Comparison of ENCODE assay signal across 1 cellular context in genomic region chr15:67784057-67784781, GRCh38.
TF ChIP-seq lines count a peak whose summit lies in the region.

No MANE protein-coding gene starts in this region.

TF ChIP-seq in GM12878, 131 proteins besides CTCF, POLR2A, EP300 and RAD21:
- TF ChIP-seq SKIL (IDR thresholded peaks at IDR 0.05; ENCODE audit: low read depth, poor library complexity, severe bottlenecking), result peak; percentile 55
- TF ChIP-seq BHLHE40 (IDR thresholded peaks at IDR 0.05; ENCODE audit: borderline replicate concordance in 1 of 2, low read depth in 2 of 2, low read length in 1 of 2), result peak; percentile 58 to 59; a peak in 3 of 4 replicates
- TF ChIP-seq SMARCA5 (IDR thresholded peaks at IDR 0.05), result peak; percentile 58; the same call in 1 of the 2 replicates
- peak; percentile 66 for TF ChIP-seq EED (IDR thresholded peaks at IDR 0.05; ENCODE audit: low read depth)
- no peak for TF ChIP-seq NRF1 (conservative IDR thresholded peaks at IDR 0.05; ENCODE audit: low read depth, low read length)
- TF ChIP-seq YY1 (IDR thresholded peaks at IDR 0.05; ENCODE audit: low read depth, low read length), result 0 out of 2 replicates have a peak, but pooled peaks have one; percentile 27
- TF ChIP-seq IKZF2 (IDR thresholded peaks at IDR 0.05), result peak; percentile 73 to 74
- peak; percentile 73 for TF ChIP-seq IKZF1 (conservative IDR thresholded peaks at IDR 0.05)
- TF ChIP-seq RCOR1 (conservative IDR thresholded peaks at IDR 0.05; ENCODE audit: low read depth, low read length), result 0 out of 2 replicates have a peak, but pooled peaks have one; percentile 56
- TF ChIP-seq PBX3 (IDR thresholded peaks at IDR 0.05; ENCODE audit: insufficient replicate concordance, low read depth, low read length), result no peak
- TF ChIP-seq DPF2 (IDR thresholded peaks at IDR 0.05), result peak; percentile 94
- peak; percentile 51; the same call in 1 of the 2 replicates for TF ChIP-seq CBFB (IDR thresholded peaks at IDR 0.05; ENCODE audit: low read depth)
- no peak for TF ChIP-seq FOXM1 (IDR thresholded peaks at IDR 0.05; ENCODE audit: low read depth, low read length)
- TF ChIP-seq ZBED1 (IDR thresholded peaks at IDR 0.05; ENCODE audit: borderline replicate concordance), result no peak
- TF ChIP-seq E2F8 (IDR thresholded peaks at IDR 0.05; ENCODE audit: low read depth, partially characterized antibody), result no peak
- peak; percentile 95 for TF ChIP-seq TCF3 (IDR thresholded peaks at IDR 0.05; ENCODE audit: borderline replicate concordance, insufficient read depth, low read depth, low read length)
- TF ChIP-seq BMI1 (IDR thresholded peaks at IDR 0.05; ENCODE audit: borderline replicate concordance), result peak; percentile 58; the same call in 1 of the 2 replicates
- no peak for TF ChIP-seq TCF7 (IDR thresholded peaks at IDR 0.05; ENCODE audit: borderline replicate concordance)
- TF ChIP-seq GATAD2B (conservative IDR thresholded peaks at IDR 0.05; ENCODE audit: low read depth), result peak; percentile 59; the same call in 1 of the 2 replicates
- peak; percentile 65 for TF ChIP-seq ZNF687 (IDR thresholded peaks at IDR 0.05)
- TF ChIP-seq MTA2 (IDR thresholded peaks at IDR 0.05; ENCODE audit: low read depth), result peak; percentile 95
- TF ChIP-seq NR2F1 (conservative IDR thresholded peaks at IDR 0.05), result 0 out of 2 replicates have a peak, but pooled peaks have one; percentile 40
- TF ChIP-seq NFIC (IDR thresholded peaks at IDR 0.05; ENCODE audit: low read depth, low read length), result peak; percentile 55; the same call in 1 of the 2 replicates
- no peak for TF ChIP-seq BCL3 (IDR thresholded peaks at IDR 0.05; ENCODE audit: borderline replicate concordance, insufficient read depth, low read depth, low read length, poor library complexity, severe bottlenecking)
- TF ChIP-seq BACH1 (IDR thresholded peaks at IDR 0.05; ENCODE audit: borderline replicate concordance), result peak; percentile 74; the same call in 1 of the 2 replicates
- TF ChIP-seq ATF7 (IDR thresholded peaks at IDR 0.05; ENCODE audit: low read depth), result peak; percentile 80
- TF ChIP-seq SMC3 (IDR thresholded peaks at IDR 0.05; ENCODE audit: borderline replicate concordance, low read length), result 0 out of 2 replicates have a peak, but pooled peaks have one; percentile 7
- TF ChIP-seq TCF12 (IDR thresholded peaks at IDR 0.05; ENCODE audit: low read depth, low read length), result peak; percentile 97
- TF ChIP-seq CHD2 (IDR thresholded peaks at IDR 0.05; ENCODE audit: borderline replicate concordance, low read depth, low read length), result 0 out of 2 replicates have a peak, but pooled peaks have one; percentile 50
- TF ChIP-seq RUNX3 (IDR thresholded peaks at IDR 0.05; ENCODE audit: low read length), result peak; percentile 68
- 0 out of 2 replicates have a peak, but pooled peaks have one; percentile 27 for TF ChIP-seq MLLT1 (IDR thresholded peaks at IDR 0.05)
- TF ChIP-seq ZNF24 (IDR thresholded peaks at IDR 0.05), result 0 out of 2 replicates have a peak, but pooled peaks have one; percentile 47
- TF ChIP-seq MEF2B (IDR thresholded peaks at IDR 0.05; ENCODE audit: partially characterized antibody, poor library complexity, severe bottlenecking), result peak; percentile 39
